9 cellular contexts compared by ENCODE assay signal in the genomic region with DNA sequence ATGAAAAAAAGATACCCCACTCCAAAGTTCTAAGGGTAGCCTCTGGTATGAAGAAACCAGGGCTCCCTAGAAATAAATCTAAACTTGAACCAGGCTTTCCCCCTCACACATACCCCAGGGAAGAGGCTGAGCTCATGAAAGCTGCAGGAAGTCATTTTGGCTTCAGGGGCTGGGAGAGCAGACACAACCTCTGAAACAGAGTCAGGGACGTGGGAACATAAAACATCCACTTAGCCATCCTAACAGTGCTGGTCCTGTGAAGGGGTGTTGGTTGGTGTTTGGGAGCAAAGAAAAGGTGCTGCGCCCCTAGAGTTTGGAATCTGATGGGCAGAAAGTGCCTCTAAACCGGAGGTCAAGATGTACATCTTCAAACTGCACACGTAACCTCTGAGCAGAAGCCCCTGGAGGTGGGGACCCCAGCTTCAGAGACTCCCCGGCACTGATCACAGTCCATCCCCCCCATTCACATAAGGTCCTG. TPM values are rescaled to one million over a fixed set of nuclear protein-coding genes. Genes with fewer than 3 reads are reported as not detected.
DNase-seq lines count a peak whose midpoint lies in the region; ATAC-seq and TF ChIP-seq lines count a peak whose summit lies in the region.
"Had no signal": no experiment of that assay in that cellular context is flagged by ENCODE, and none has a peak within 500 bp of the region (broad histone marks: within the 10 kb centered on the region; RNA-seq: fewer than 3 reads in every experiment).

No MANE protein-coding gene starts in this region.

- H3K9me3 Mint-ChIP-seq in CD14-positive monocyte: peaks cover 0 to 5% (median 2%) of the 10 kb centered on the region in 7 donors

- H3K9me3 ChIP-seq in NT2/D1 (ENCODE audit: insufficient read depth, low read length) (no peaks in the 10 kb centered on the region), colonic mucosa (no peaks in the 10 kb centered on the region)

- H3K36me3 Mint-ChIP-seq in CD14-positive monocyte: peaks cover 22 to 67% of the 10 kb centered on the region in 2 donors

- H3K4me1 ChIP-seq in NT2/D1 (ENCODE audit: insufficient read depth, insufficient read length) (peaks cover 11% of the 10 kb centered on the region), colonic mucosa (no peaks in the 10 kb centered on the region)

- H3K27ac Mint-ChIP-seq in CD14-positive monocyte: peak overlapping the region; percentile 91 to 99 (median 99)

- TF ChIP-seq CTCF in CD14-positive monocyte (IDR thresholded peaks at IDR 0.05) (no peak), colonic mucosa (IDR thresholded peaks at IDR 0.05) (no peak), omental fat pad (IDR thresholded peaks at IDR 0.05) (no peak)

- no peak for DNase-seq in CD14-positive monocyte (ENCODE audit: low spot score)
- no peak for DNase-seq in NT2/D1 (ENCODE audit: low read depth, low spot score)
- DNase-seq in colonic mucosa: no peak
- DNase-seq in omental fat pad (ENCODE audit: low spot score): no peak
- no peak for DNase-seq in AG08395 (ENCODE audit: low spot score)
- DNase-seq in mucosa of gallbladder (ENCODE audit: low spot score): no peak

- ATAC-seq in omental fat pad (ENCODE audit: low FRiP score) (peak; percentile 6), HG03520 (IDR thresholded peaks at IDR 0.05; ENCODE audit: unreplicated experiment) (no peak), GM18861 (IDR thresholded peaks at IDR 0.05; ENCODE audit: unreplicated experiment) (no peak)

- H3K4me3 Mint-ChIP-seq in CD14-positive monocyte: peak overlapping the region; percentile 64 to 83

- no peaks in the 10 kb centered on the region for H3K27me3 ChIP-seq in NT2/D1 (ENCODE audit: insufficient read depth, insufficient read length)
- no peaks in the 10 kb centered on the region for H3K27me3 ChIP-seq in colonic mucosa

- H3K4me3 ChIP-seq in NT2/D1 (ENCODE audit: insufficient read length, low read depth): no peak overlapping the region
- H3K4me3 ChIP-seq in colonic mucosa: no peak overlapping the region

- peak overlapping the region; percentile 27 for H3K27ac ChIP-seq in colonic mucosa

- H3K9ac ChIP-seq in NT2/D1 (ENCODE audit: insufficient read length, low read depth): peak overlapping the region; percentile 71
- H3K9ac ChIP-seq in colonic mucosa (ENCODE audit: low read depth in 2 of 2, low read length in 2 of 2): peak overlapping the region in 1 of 2 donors; percentile 19

- H3K36me3 ChIP-seq in NT2/D1 (ENCODE audit: insufficient read depth, insufficient read length, low read length): peaks cover 12% of the 10 kb centered on the region
- no peaks in the 10 kb centered on the region for H3K36me3 ChIP-seq in colonic mucosa

- H3K4me1 Mint-ChIP-seq in CD14-positive monocyte: peaks cover 82% of the 10 kb centered on the region

- intact Hi-C loops in CD14-positive monocyte (cut with micrococcal nuclease) (loop anchor here in 1 of 2 donors (2.0 to 10.0 kb wide), 3 partner anchors 15 to 241 kb away; partner anchors contain the start of genes RAB3D and SWSAP1), colonic mucosa (cut with DNase I) (no loop called here)

- H3K27me3 Mint-ChIP-seq in CD14-positive monocyte (ENCODE audit: low read depth in 3 of 3): peaks cover 0 to 4% (median 0%) of the 10 kb centered on the region in 3 donors

RNA-seq across cellular contexts. Expression of gene RAB3D, which starts 15.8 kb away (rescaled TPM):
- 10 to 100 TPM; 52.9 to 60.8 TPM for polyA plus RNA-seq in CD14-positive monocyte
- total RNA-seq in colonic mucosa (10 to 100 TPM; 47.7 to 54.0 TPM), omental fat pad (10 to 100 TPM in 3 of 4 donors, 1 to 10 TPM in 1; 8.6 to 33.3 (median 16.8) TPM), mucosa of gallbladder (41.9 TPM)

RNA-seq across cellular contexts. Expression of gene TMEM205, which starts 22.4 kb away (rescaled TPM):
- polyA plus RNA-seq in CD14-positive monocyte: 100 to 1,000 TPM; 252 to 335 TPM
- total RNA-seq in colonic mucosa (10 to 100 TPM; 45.4 to 63.4 TPM), omental fat pad (100 to 1,000 TPM; 144 to 252 (median 185) TPM), mucosa of gallbladder (136 TPM)

RNA-seq across cellular contexts. Expression of gene CCDC159, which starts 22.7 kb away (rescaled TPM):
- 10 to 100 TPM; 37.1 to 38.3 TPM for polyA plus RNA-seq in CD14-positive monocyte
- total RNA-seq in colonic mucosa (10 to 100 TPM; 17.4 to 21.4 TPM), omental fat pad (10 to 100 TPM; 12.0 to 22.4 (median 16.6) TPM), mucosa of gallbladder (66.1 TPM)

RNA-seq across cellular contexts. Expression of gene TSPAN16, which starts 27.7 kb away (rescaled TPM):
- under 1 TPM in 1 of 2 donors, not detected in 1; 0.31 TPM for polyA plus RNA-seq in CD14-positive monocyte
- not detected for total RNA-seq in colonic mucosa
- not detected for total RNA-seq in omental fat pad
- not detected for total RNA-seq in mucosa of gallbladder
- total RNA-seq: frontal cortex had no signal

RNA-seq across cellular contexts. Expression of gene PLPPR2, which starts 31.6 kb away (rescaled TPM):
- polyA plus RNA-seq in CD14-positive monocyte: 10 to 100 TPM; 35.0 to 45.5 TPM
- total RNA-seq in colonic mucosa: 1 to 10 TPM; 4.8 to 8.0 TPM
- 10 to 100 TPM in 3 of 4 donors, 1 to 10 TPM in 1; 10.0 to 30.6 (median 13.9) TPM for total RNA-seq in omental fat pad
- total RNA-seq in mucosa of gallbladder: 34.2 TPM
